In genomic region chr9:93187574-93187973, GRCh38 we compare ENCODE assay signal across 27 cellular contexts. TPM values are rescaled to one million over a fixed set of nuclear protein-coding genes. Genes with fewer than 3 reads are reported as not detected.
A peak's percentile ranks its signal among the peaks of the same experiment; 100 is the strongest.
DNase-seq lines count a peak whose midpoint lies in the region; ATAC-seq and TF ChIP-seq lines count a peak whose summit lies in the region.
"Had no signal": no experiment of that assay in that cellular context is flagged by ENCODE, and none has a peak within 500 bp of the region (broad histone marks: within the 10 kb centered on the region; RNA-seq: fewer than 3 reads in every experiment).

No MANE protein-coding gene starts in this region.

- POLR2A ChIA-PET in activated CD4-positive, alpha-beta T cell treated with anti-CD3 and anti-CD28 coated beads, Interleukin-2, amount 10 ng/mL, durations not matched to agents 7 days and 5 days (lab: Charles Lee): no interaction called here

- H3K36me3 ChIP-seq in body of pancreas (replicated peaks in 1 of 2; ENCODE audit: insufficient read depth in 1 of 2, low read depth in 2 of 2): no peaks in the 10 kb centered on the region
- H3K36me3 ChIP-seq in cardiac muscle cell: no peaks in the 10 kb centered on the region
- H3K36me3 ChIP-seq in skeletal muscle tissue (ENCODE audit: control insufficient read depth in 3 of 3, insufficient read depth in 3 of 3, low read length in 3 of 3): no peaks in the 10 kb centered on the region
- no peaks in the 10 kb centered on the region for H3K36me3 ChIP-seq in H7 (replicated peaks; ENCODE audit: control insufficient read depth, insufficient read depth, low read length)
- H3K36me3 ChIP-seq: SJSA1, spleen, thoracic aorta had no signal

- intact Hi-C loops in body of pancreas (cut with DNase I): loop anchor here (10.0 kb wide), 1 partner anchor 267 kb away; the partner anchor contains the start of genes FAM120A and FAM120AOS

- H3K36me3 Mint-ChIP-seq in nephron progenitor cell (ENCODE audit: low read depth): no peaks in the 10 kb centered on the region
- no peaks in the 10 kb centered on the region for H3K36me3 Mint-ChIP-seq in activated CD4-positive, alpha-beta T cell treated with anti-CD3 and anti-CD28 coated beads, Interleukin-2, amount 10 ng/mL, durations not matched to agents 7 days and 5 days (ENCODE audit: low read depth)
- H3K36me3 Mint-ChIP-seq: immature natural killer cell; stimulated activated naive B cell treated with anti-CD40 and anti-IgM and Interleukin-4, amounts not matched to agents 10 μg/mL and 1 μg/mL and 100 μg/mL, for 72 hours had no signal

- TF ChIP-seq CTCF in body of pancreas (IDR thresholded peaks at IDR 0.05) (no peak), cardiac muscle cell (IDR thresholded peaks at IDR 0.05; ENCODE audit: low read depth, low read length) (no peak), nephron progenitor cell (IDR thresholded peaks at IDR 0.05) (no peak)

- 33 to 35% methylated on average over 5 of the region's 5 CpGs for WGBS in body of pancreas, 2 donors

- H3K9me3 Mint-ChIP-seq in nephron progenitor cell: no peaks in the 10 kb centered on the region
- H3K9me3 Mint-ChIP-seq in activated CD4-positive, alpha-beta T cell treated with anti-CD3 and anti-CD28 coated beads, Interleukin-2, amount 10 ng/mL, durations not matched to agents 7 days and 5 days: no peaks in the 10 kb centered on the region
- H3K9me3 Mint-ChIP-seq: activated naive CD4-positive, alpha-beta T cell treated with anti-CD3 and anti-CD28 coated beads for 36 hours; immature natural killer cell; stimulated activated naive B cell treated with anti-CD40 and anti-IgM and Interleukin-4, amounts not matched to agents 10 μg/mL and 1 μg/mL and 100 μg/mL, for 72 hours had no signal

- H3K4me1 ChIP-seq in body of pancreas: peaks cover 83% of the 10 kb centered on the region
- H3K4me1 ChIP-seq in cardiac muscle cell (ENCODE audit: low read depth): peaks cover 28% of the 10 kb centered on the region
- H3K4me1 ChIP-seq in skeletal muscle tissue (ENCODE audit: control insufficient read depth in 3 of 3, insufficient read depth in 3 of 3, low read length in 3 of 3): peaks cover 39 to 72% (median 69%) of the 10 kb centered on the region in 3 donors

- no peak for TF ChIP-seq POLR2A in body of pancreas (IDR thresholded peaks at IDR 0.05)

- H3K9me3 ChIP-seq in body of pancreas (no peaks in the 10 kb centered on the region), cardiac muscle cell (ENCODE audit: low read depth) (no peaks in the 10 kb centered on the region), skeletal muscle tissue (ENCODE audit: control insufficient read depth in 3 of 3, low read length in 3 of 3) (no peaks in the 10 kb centered on the region)
- H3K9me3 ChIP-seq: SJSA1, spleen, thoracic aorta had no signal

- peaks cover 34% of the 10 kb centered on the region for H3K4me1 Mint-ChIP-seq in nephron progenitor cell
- peaks cover 5% of the 10 kb centered on the region for H3K4me1 Mint-ChIP-seq in activated CD4-positive, alpha-beta T cell treated with anti-CD3 and anti-CD28 coated beads, Interleukin-2, amount 10 ng/mL, durations not matched to agents 7 days and 5 days

- peak in 1 of 4 donors; percentile 20 for DNase-seq in body of pancreas
- no peak for DNase-seq in cardiac muscle cell (ENCODE audit: low read depth in 1 of 2, low spot score in 1 of 2)
- no peak for DNase-seq in nephron progenitor cell
- no peak for DNase-seq in H7
- DNase-seq in activated CD4-positive, alpha-beta T cell treated with anti-CD3 and anti-CD28 coated beads, Interleukin-2, amount 10 ng/mL, durations not matched to agents 7 days and 5 days: no peak
- no peak for DNase-seq in activated naive CD4-positive, alpha-beta T cell (lab: John Stamatoyannopoulos, UW)
- no peak for DNase-seq in NCI-H187 (lab: John Stamatoyannopoulos, UW)
- DNase-seq: activated CD8-positive, alpha-beta memory T cell treated with anti-CD3 and anti-CD28 coated beads for 24 hours; activated naive CD4-positive, alpha-beta T cell treated with anti-CD3 and anti-CD28 coated beads for 36 hours; activated T-cell treated with anti-CD3 and anti-CD28 coated beads, Interleukin-2, amount 50 U/mL, for 48 hours; EL; hippocampal formation; immature natural killer cell; NCI-H1092; NCI-H187 treated with DMSO at 0.1 percent for 48 hours; NCI-H2227 treated with DMSO at 0.1 percent for 48 hours; spleen; stimulated activated CD4-positive, alpha-beta T cell treated with anti-CD3 and anti-CD28 coated beads, Interleukin-4, amount 100 ng/mL, for 1 hour; stimulated activated naive B cell treated with anti-CD40 and anti-IgM and Interleukin-4, amounts not matched to agents 10 μg/mL and 1 μg/mL and 100 μg/mL, for 72 hours; T-helper 1 cell had no signal

- peak overlapping the region; percentile 37 for H3K4me3 Mint-ChIP-seq in nephron progenitor cell
- H3K4me3 Mint-ChIP-seq in activated CD4-positive, alpha-beta T cell treated with anti-CD3 and anti-CD28 coated beads, Interleukin-2, amount 10 ng/mL, durations not matched to agents 7 days and 5 days: no peak overlapping the region
- H3K4me3 Mint-ChIP-seq: activated naive CD4-positive, alpha-beta T cell treated with anti-CD3 and anti-CD28 coated beads for 36 hours; immature natural killer cell; stimulated activated naive B cell treated with anti-CD40 and anti-IgM and Interleukin-4, amounts not matched to agents 10 μg/mL and 1 μg/mL and 100 μg/mL, for 72 hours had no signal

- CTCF ChIA-PET in activated CD4-positive, alpha-beta T cell treated with anti-CD3 and anti-CD28 coated beads, Interleukin-2, amount 10 ng/mL, durations not matched to agents 7 days and 5 days (lab: Charles Lee): interaction anchor here (2.0 kb wide), 1 partner anchor 8 kb away, joined by 5 read pairs; no protein-coding TSS in a partner anchor

- H3K27ac Mint-ChIP-seq in nephron progenitor cell: no peak overlapping the region
- H3K27ac Mint-ChIP-seq in activated CD4-positive, alpha-beta T cell treated with anti-CD3 and anti-CD28 coated beads, Interleukin-2, amount 10 ng/mL, durations not matched to agents 7 days and 5 days: no peak overlapping the region
- H3K27ac Mint-ChIP-seq: activated naive CD4-positive, alpha-beta T cell treated with anti-CD3 and anti-CD28 coated beads for 36 hours; immature natural killer cell; stimulated activated naive B cell treated with anti-CD40 and anti-IgM and Interleukin-4, amounts not matched to agents 10 μg/mL and 1 μg/mL and 100 μg/mL, for 72 hours had no signal

- H3K27me3 ChIP-seq in body of pancreas: no peaks in the 10 kb centered on the region
- peaks cover 11% of the 10 kb centered on the region for H3K27me3 ChIP-seq in cardiac muscle cell
- H3K27me3 ChIP-seq in skeletal muscle tissue (ENCODE audit: control insufficient read depth in 3 of 3, insufficient read depth in 3 of 3, low read length in 3 of 3): peaks cover 0 to 5% (median 3%) of the 10 kb centered on the region in 3 donors
- H3K27me3 ChIP-seq in H7 (ENCODE audit: control insufficient read depth, insufficient read depth, low read length): peaks cover 19% of the 10 kb centered on the region

- peak overlapping the region; percentile 40 to 90 (median 84) for H3K27ac ChIP-seq in body of pancreas
- peak overlapping the region; percentile 82 for H3K27ac ChIP-seq in cardiac muscle cell
- H3K27ac ChIP-seq in skeletal muscle tissue (ENCODE audit: low read depth, low read length): peak overlapping the region; percentile 56
- H3K27ac ChIP-seq: HL-60, SJSA1, spleen, thoracic aorta had no signal

- ATAC-seq in body of pancreas: no peak
- ATAC-seq: HCT116; left lobe of liver; stimulated activated naive B cell treated with anti-CD40 and anti-IgM and Interleukin-4, amounts not matched to agents 10 μg/mL and 1 μg/mL and 100 μg/mL, for 72 hours had no signal

- H3K9ac ChIP-seq in skeletal muscle tissue (ENCODE audit: low read depth in 1 of 3, low read length in 3 of 3): peak overlapping the region; percentile 57 to 86 (median 62)

- H3K4me3 ChIP-seq in body of pancreas (no peak overlapping the region), cardiac muscle cell (no peak overlapping the region), skeletal muscle tissue (ENCODE audit: low read length in 3 of 3) (peak overlapping the region in 2 of 3 donors; percentile 72 to 76), H7 (ENCODE audit: insufficient read depth, low read depth, low read length) (no peak overlapping the region)
- H3K4me3 ChIP-seq: SJSA1, spleen, thoracic aorta had no signal

- H3K27me3 Mint-ChIP-seq in nephron progenitor cell (ENCODE audit: low read depth, poor library complexity): peaks cover 35% of the 10 kb centered on the region
- peaks cover 30% of the 10 kb centered on the region for H3K27me3 Mint-ChIP-seq in activated CD4-positive, alpha-beta T cell treated with anti-CD3 and anti-CD28 coated beads, Interleukin-2, amount 10 ng/mL, durations not matched to agents 7 days and 5 days

RNA-seq across cellular contexts. Expression of gene WNK2, which starts 3.6 kb away (rescaled TPM):
- total RNA-seq in body of pancreas (100 to 1,000 TPM in 1 of 2 donors, 10 to 100 TPM in 1; 85.4 to 173 TPM), cardiac muscle cell (31.6 and 92.2 TPM in 2 replicates), skeletal muscle tissue (4.7 TPM)
- polyA plus RNA-seq in cardiac muscle cell: 34.5 and 88.3 TPM in 2 replicates
- 13.3 and 29.5 TPM in 2 replicates for total RNA-seq in H7 (2014; rRNA removed; shearing (Covaris generic))
- not detected for total RNA-seq in activated CD4-positive, alpha-beta T cell treated with anti-CD3 and anti-CD28 coated beads, Interleukin-2, amount 10 ng/mL, durations not matched to agents 7 days and 5 days
- total RNA-seq: renal cortical epithelial cell, SJSA1 had no signal
- polyA plus RNA-seq: immature natural killer cell had no signal

RNA-seq across cellular contexts. Expression of gene NINJ1, which starts 53.5 kb away (rescaled TPM):
- total RNA-seq in body of pancreas: 10 to 100 TPM; 32.6 to 32.9 TPM
- 34.6 and 52.4 TPM in 2 replicates for total RNA-seq in cardiac muscle cell
- polyA plus RNA-seq in cardiac muscle cell: 49.2 and 51.7 TPM in 2 replicates
- 20.9 TPM for total RNA-seq in skeletal muscle tissue
- total RNA-seq in H7 (2014; rRNA removed; shearing (Covaris generic)): 44.6 and 45.3 TPM in 2 replicates
- 10 to 100 TPM; 29.5 to 29.9 TPM for total RNA-seq in activated CD4-positive, alpha-beta T cell treated with anti-CD3 and anti-CD28 coated beads, Interleukin-2, amount 10 ng/mL, durations not matched to agents 7 days and 5 days

Comparison
In these comparisons a context has a peak if more than half of its experiments do, and no peak if none do; other contexts are left out.
1. H3K4me3 ChIP-seq: peak in skeletal muscle tissue (2 of 3); none in body of pancreas (0 of 2), cardiac muscle cell (single experiment) and H7 (single experiment).
2. Peak in every context shown above with its lines, with median percentiles within 50 percentile points of each other: H3K27ac ChIP-seq.